In the genomic region with DNA sequence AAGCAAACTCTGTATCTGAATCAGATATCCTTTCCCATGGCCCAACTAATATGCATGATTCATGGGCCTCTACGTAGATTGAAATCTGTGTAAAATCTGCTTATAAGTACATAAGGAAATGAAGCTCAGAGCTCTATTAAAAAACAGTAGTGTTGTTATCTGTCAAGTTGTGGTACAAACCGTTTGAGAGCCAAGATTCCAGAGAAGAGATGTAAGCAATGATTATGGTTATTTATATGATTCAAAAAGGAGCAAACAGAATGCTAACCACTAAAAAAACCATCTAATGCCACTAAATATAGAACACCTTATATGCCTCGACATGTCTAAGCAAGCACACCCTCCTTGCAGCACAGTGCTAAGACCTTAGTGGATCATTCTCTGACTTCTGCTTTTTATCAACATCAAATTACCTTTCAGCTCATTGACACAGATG, we compare ENCODE assay signal across 15 cellular contexts. TPM values are rescaled to one million over a fixed set of nuclear protein-coding genes. Genes with fewer than 3 reads are reported as not detected.
DNase-seq lines count a peak whose midpoint lies in the region; ATAC-seq and TF ChIP-seq lines count a peak whose summit lies in the region.
"Had no signal": no experiment of that assay in that cellular context is flagged by ENCODE, and none has a peak within 500 bp of the region (broad histone marks: within the 10 kb centered on the region; RNA-seq: fewer than 3 reads in every experiment).

No MANE protein-coding gene starts in this region.

- H3K36me3 Mint-ChIP-seq in WTC11: peaks cover 33% of the 10 kb centered on the region

- ATAC-seq in GM18868 (IDR thresholded peaks at IDR 0.05; ENCODE audit: unreplicated experiment) (peak; percentile 33), WTC11 (no peak)
- ATAC-seq: heart left ventricle had no signal

- TF ChIP-seq EP300 in suprapubic skin (IDR thresholded peaks at IDR 0.05): no peak

- intact Hi-C loops in cardiac septum (cut with DNase I): no loop called here

- H3K4me3 ChIP-seq in fibroblast of pulmonary artery (replicated peaks; ENCODE audit: low read depth, low read length) (no peak overlapping the region), suprapubic skin (no peak overlapping the region)
- H3K4me3 ChIP-seq: heart left ventricle had no signal

- peaks cover 58% of the 10 kb centered on the region for H3K36me3 ChIP-seq in suprapubic skin

- no peaks in the 10 kb centered on the region for H3K9me3 ChIP-seq in suprapubic skin
- H3K9me3 ChIP-seq: heart left ventricle had no signal

- no peaks in the 10 kb centered on the region for H3K27me3 Mint-ChIP-seq in WTC11 (ENCODE audit: low read depth)
- H3K27me3 Mint-ChIP-seq: IgD-negative memory B cell had no signal

- 33% methylated on average over 3 of the region's 3 CpGs for WGBS in suprapubic skin

- TF ChIP-seq CTCF in WTC11 (IDR thresholded peaks at IDR 0.05) (no peak), fibroblast of pulmonary artery (IDR thresholded peaks at IDR 0.05; ENCODE audit: low read length, missing control alignments) (no peak), suprapubic skin (IDR thresholded peaks at IDR 0.05) (no peak)

- peak; percentile 30 for DNase-seq in AG20443 (ENCODE audit: low spot score)
- no peak for DNase-seq in WTC11 (ENCODE audit: low spot score)
- DNase-seq in fibroblast of pulmonary artery (ENCODE audit: low read depth): peak; percentile 81
- no peak for DNase-seq in HEK293T (ENCODE audit: extremely low spot score)
- DNase-seq in suprapubic skin (ENCODE audit: low spot score in 2 of 2): no peak
- DNase-seq in cardiac septum (ENCODE audit: low spot score): no peak
- DNase-seq in retina: no peak
- DNase-seq: caudate nucleus; DMS 273 treated with DMSO at 0.1 percent for 48 hours; heart left ventricle; midbrain; NCI-H82; stimulated activated naive CD4-positive, alpha-beta T cell had no signal

- peaks cover 4% of the 10 kb centered on the region for H3K9me3 Mint-ChIP-seq in WTC11
- H3K9me3 Mint-ChIP-seq: IgD-negative memory B cell had no signal

- peak overlapping the region; percentile 57; the same call in 1 of the 2 replicates for H3K27ac Mint-ChIP-seq in WTC11

- TF ChIP-seq POLR2A in suprapubic skin (IDR thresholded peaks at IDR 0.05): no peak

- H3K4me1 Mint-ChIP-seq in WTC11: no peaks in the 10 kb centered on the region

- no peaks in the 10 kb centered on the region for H3K4me1 ChIP-seq in suprapubic skin

- no peaks in the 10 kb centered on the region for H3K27me3 ChIP-seq in suprapubic skin
- H3K27me3 ChIP-seq: heart left ventricle had no signal

- CTCF ChIA-PET in WTC11 (lab: Charles Lee) (no interaction called here), HEK293T (lab: Yijun Ruan, JAX) (interaction anchor here (0.7 kb wide), 1 partner anchor 25 kb away, joined by 4 read pairs; no protein-coding TSS in a partner anchor)

- no peak overlapping the region for H3K27ac ChIP-seq in suprapubic skin
- H3K27ac ChIP-seq: heart left ventricle had no signal

- H3K4me3 Mint-ChIP-seq in WTC11: no peak overlapping the region
- H3K4me3 Mint-ChIP-seq: IgD-negative memory B cell had no signal

- POLR2A ChIA-PET in WTC11 (lab: Charles Lee): no interaction called here
- POLR2A ChIA-PET in HEK293T (lab: Yijun Ruan, JAX): no interaction called here

TF ChIP-seq in WTC11, 78 proteins besides CTCF, POLR2A, EP300 and RAD21:
- TF ChIP-seq SMAD3 (CRISPR knock-in tag; IDR thresholded peaks at IDR 0.05; ENCODE audit: borderline replicate concordance): no peak

TF ChIP-seq in HEK293T, 16 proteins besides CTCF, POLR2A, EP300 and RAD21:
- no peak for TF ChIP-seq LEF1 (IDR thresholded peaks at IDR 0.05; ENCODE audit: borderline replicate concordance)
- TF ChIP-seq HDGF (IDR thresholded peaks at IDR 0.05; ENCODE audit: borderline replicate concordance): no peak
- TF ChIP-seq L3MBTL2 (conservative IDR thresholded peaks at IDR 0.05): no peak
- no peak for TF ChIP-seq TARDBP (IDR thresholded peaks at IDR 0.05)
- TF ChIP-seq SP1 (IDR thresholded peaks at IDR 0.05): no peak
- TF ChIP-seq, protein P1, sequence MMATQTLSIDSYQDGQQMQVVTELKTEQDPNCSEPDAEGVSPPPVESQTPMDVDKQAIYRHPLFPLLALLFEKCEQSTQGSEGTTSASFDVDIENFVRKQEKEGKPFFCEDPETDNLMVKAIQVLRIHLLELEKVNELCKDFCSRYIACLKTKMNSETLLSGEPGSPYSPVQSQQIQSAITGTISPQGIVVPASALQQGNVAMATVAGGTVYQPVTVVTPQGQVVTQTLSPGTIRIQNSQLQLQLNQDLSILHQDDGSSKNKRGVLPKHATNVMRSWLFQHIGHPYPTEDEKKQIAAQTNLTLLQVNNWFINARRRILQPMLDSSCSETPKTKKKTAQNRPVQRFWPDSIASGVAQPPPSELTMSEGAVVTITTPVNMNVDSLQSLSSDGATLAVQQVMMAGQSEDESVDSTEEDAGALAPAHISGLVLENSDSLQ (IDR thresholded peaks at IDR 0.05): no peak
- no peak for TF ChIP-seq FOXK2 (IDR thresholded peaks at IDR 0.05)
- TF ChIP-seq ARNT (IDR thresholded peaks at IDR 0.05): no peak
- no peak for TF ChIP-seq BHLHE40 (IDR thresholded peaks at IDR 0.05; ENCODE audit: borderline replicate concordance)
- no peak for TF ChIP-seq SUZ12 (IDR thresholded peaks at IDR 0.05)
- no peak for TF ChIP-seq FOXM1 (IDR thresholded peaks at IDR 0.05; ENCODE audit: borderline replicate concordance)
- no peak for TF ChIP-seq ZNF384 (IDR thresholded peaks at IDR 0.05)
- no peak for TF ChIP-seq NFRKB (IDR thresholded peaks at IDR 0.05)
- TF ChIP-seq CTBP1 (IDR thresholded peaks at IDR 0.05; ENCODE audit: borderline replicate concordance): no peak

RNA-seq across cellular contexts. Expression of a gene that starts 26.6 kb away (rescaled TPM):
- total RNA-seq in WTC11 (2021): 18.5 to 20.9 TPM (median 20.1 TPM) in 3 replicates
- total RNA-seq in suprapubic skin: 10 to 100 TPM; 11.8 to 21.1 (median 18.0) TPM
- total RNA-seq in cardiac septum: 8.0 TPM

RNA-seq across cellular contexts. Expression of a gene that starts 35.2 kb away (rescaled TPM):
- total RNA-seq in WTC11 (2021) (10.0 to 13.9 TPM (median 12.5 TPM) in 3 replicates), suprapubic skin (not detected), cardiac septum (not detected)

RNA-seq across cellular contexts. Expression of a gene that starts 44.7 kb away (rescaled TPM):
- total RNA-seq in WTC11 (2021) (9.6 to 11.8 TPM (median 11.7 TPM) in 3 replicates), suprapubic skin (10 to 100 TPM; 14.1 to 25.5 (median 16.6) TPM), cardiac septum (11.0 TPM)

Comparison
In these comparisons a context has a peak if more than half of its experiments do, and no peak if none do; other contexts are left out.
1. DNase-seq: peak in AG20443 (single experiment) and fibroblast of pulmonary artery (single experiment); none in WTC11 (single experiment), HEK293T (single experiment), suprapubic skin (0 of 2), cardiac septum (single experiment) and retina (single experiment).